ENCODE assay signal across 9 cellular contexts in genomic region chr17:3712811-3713463, GRCh38. TPM values are rescaled to one million over a fixed set of nuclear protein-coding genes. Genes with fewer than 3 reads are reported as not detected.
DNase-seq lines count a peak whose midpoint lies in the region; ATAC-seq and TF ChIP-seq lines count a peak whose summit lies in the region.
"Had no signal": no experiment of that assay in that cellular context is flagged by ENCODE, and none has a peak within 500 bp of the region (broad histone marks: within the 10 kb centered on the region; RNA-seq: fewer than 3 reads in every experiment).

No MANE protein-coding gene starts in this region.

- H3K27ac Mint-ChIP-seq in activated naive CD4-positive, alpha-beta T cell treated with anti-CD3 and anti-CD28 coated beads, Interleukin-2, amount 50 U/mL, for 72 hours = peak overlapping the region; percentile 78 to 89
- peak overlapping the region; percentile 88 for H3K27ac Mint-ChIP-seq in stimulated activated memory B cell treated with anti-CD40 and anti-IgM and Interleukin-4, amounts not matched to agents 10 μg/mL and 1 μg/mL and 100 μg/mL, for 72 hours

- H3K27ac ChIP-seq in MM.1S (ENCODE audit: low read length) = peak overlapping the region; percentile 97; the same call in 1 of the 2 replicates
- H3K27ac ChIP-seq: vagina had no signal

- no peak overlapping the region for H2AFZ ChIP-seq in MM.1S (ENCODE audit: low read length)

- H3K27me3 Mint-ChIP-seq in stimulated activated memory B cell treated with anti-CD40 and anti-IgM and Interleukin-4, amounts not matched to agents 10 μg/mL and 1 μg/mL and 100 μg/mL, for 72 hours = no peaks in the 10 kb centered on the region

- H3K36me3 ChIP-seq in MM.1S (replicated peaks; ENCODE audit: insufficient read depth, low read length) = no peaks in the 10 kb centered on the region

- H3K9me2 ChIP-seq in MM.1S (replicated peaks; ENCODE audit: insufficient read depth, low read length) = no peaks in the 10 kb centered on the region

- H3K4me3 ChIP-seq in MM.1S (ENCODE audit: low read length) = no peak overlapping the region
- H3K4me3 ChIP-seq: vagina had no signal

- H3K4me1 Mint-ChIP-seq in stimulated activated memory B cell treated with anti-CD40 and anti-IgM and Interleukin-4, amounts not matched to agents 10 μg/mL and 1 μg/mL and 100 μg/mL, for 72 hours = peaks cover 61% of the 10 kb centered on the region

- H3K4me3 Mint-ChIP-seq in stimulated activated memory B cell treated with anti-CD40 and anti-IgM and Interleukin-4, amounts not matched to agents 10 μg/mL and 1 μg/mL and 100 μg/mL, for 72 hours = no peak overlapping the region

- H3K9me3 Mint-ChIP-seq in activated naive CD4-positive, alpha-beta T cell treated with anti-CD3 and anti-CD28 coated beads, Interleukin-2, amount 50 U/mL, for 72 hours = no peaks in the 10 kb centered on the region
- H3K9me3 Mint-ChIP-seq in stimulated activated memory B cell treated with anti-CD40 and anti-IgM and Interleukin-4, amounts not matched to agents 10 μg/mL and 1 μg/mL and 100 μg/mL, for 72 hours = no peaks in the 10 kb centered on the region

- no peak for TF ChIP-seq CTCF in MM.1S (IDR thresholded peaks at IDR 0.05; ENCODE audit: low read length)

- no peaks in the 10 kb centered on the region for H3K27me3 ChIP-seq in MM.1S (replicated peaks; ENCODE audit: insufficient read depth, low read length)
- H3K27me3 ChIP-seq: vagina had no signal

- peak; percentile 3 to 13 for ATAC-seq in activated naive CD4-positive, alpha-beta T cell treated with anti-CD3 and anti-CD28 coated beads, Interleukin-2, amount 50 U/mL, for 72 hours
- no peak for ATAC-seq in stimulated activated memory B cell treated with anti-CD40 and anti-IgM and Interleukin-4, amounts not matched to agents 10 μg/mL and 1 μg/mL and 100 μg/mL, for 72 hours
- no peak for ATAC-seq in GM21723 (IDR thresholded peaks at IDR 0.05; ENCODE audit: unreplicated experiment)
- ATAC-seq in GM18907 (IDR thresholded peaks at IDR 0.05; ENCODE audit: unreplicated experiment) = no peak

- peak overlapping the region; percentile 78; the same call in 1 of the 2 replicates for H3K4me2 ChIP-seq in MM.1S (ENCODE audit: low read depth, low read length)

- peak in 2 of 3 donors; percentile 26 to 29 for DNase-seq in stimulated activated CD4-positive, alpha-beta T cell treated with anti-CD3 and anti-CD28 coated beads, Interleukin-12 subunit alpha, Interleukin-12 subunit beta, amount 100 ng/mL, for 48 hours (ENCODE audit: low read depth in 2 of 3, low spot score in 1 of 3)
- no peak for DNase-seq in stimulated activated CD4-positive, alpha-beta T cell treated with anti-CD3 and anti-CD28 coated beads, Interleukin-12 subunit alpha, Interleukin-12 subunit beta, amount 100 ng/mL, for 4 hours
- DNase-seq in MM.1S (no peak), SIG-M5 (lab: John Stamatoyannopoulos, UW) (no peak)
- no peak for DNase-seq in activated naive CD4-positive, alpha-beta T cell treated with anti-CD3 and anti-CD28 coated beads, Interleukin-2, amount 50 U/mL, for 72 hours (ENCODE audit: low spot score in 2 of 2)

- no peaks in the 10 kb centered on the region; the same call in 1 of the 2 replicates for H3K79me2 ChIP-seq in MM.1S (ENCODE audit: low read length)

- H3K36me3 Mint-ChIP-seq in activated naive CD4-positive, alpha-beta T cell treated with anti-CD3 and anti-CD28 coated beads, Interleukin-2, amount 50 U/mL, for 72 hours = peaks cover 38 to 56% of the 10 kb centered on the region in 2 donors
- H3K36me3 Mint-ChIP-seq in stimulated activated memory B cell treated with anti-CD40 and anti-IgM and Interleukin-4, amounts not matched to agents 10 μg/mL and 1 μg/mL and 100 μg/mL, for 72 hours = peaks cover 41% of the 10 kb centered on the region

- peaks cover 32% of the 10 kb centered on the region for H3K4me1 ChIP-seq in MM.1S (ENCODE audit: low read length)

- no peaks in the 10 kb centered on the region for H4K20me1 ChIP-seq in MM.1S (ENCODE audit: insufficient read depth, low read length)

- no peaks in the 10 kb centered on the region for H3K9me3 ChIP-seq in MM.1S (replicated peaks; ENCODE audit: insufficient read depth, low read length)
- H3K9me3 ChIP-seq: vagina had no signal

- no peak overlapping the region for H3K9ac ChIP-seq in MM.1S (ENCODE audit: low read length)

- peaks cover 33% of the 10 kb centered on the region for H3F3A ChIP-seq in MM.1S (ENCODE audit: insufficient read depth, low read length)

RNA-seq across cellular contexts. Expression of gene HASPIN, which starts 10.8 kb away (rescaled TPM):
- total RNA-seq in activated naive CD4-positive, alpha-beta T cell treated with anti-CD3 and anti-CD28 coated beads, Interleukin-2, amount 50 U/mL, for 72 hours = 10 to 100 TPM; 24.0 to 26.6 TPM

RNA-seq across cellular contexts. Expression of gene P2RX5, which starts 17.0 kb away (rescaled TPM):
- total RNA-seq in activated naive CD4-positive, alpha-beta T cell treated with anti-CD3 and anti-CD28 coated beads, Interleukin-2, amount 50 U/mL, for 72 hours = 100 to 1,000 TPM in 1 of 2 donors, 10 to 100 TPM in 1; 82.9 to 120 TPM

RNA-seq across cellular contexts. Expression of gene EMC6, which starts 44.3 kb away (rescaled TPM):
- 10 to 100 TPM; 41.6 to 49.8 TPM for total RNA-seq in activated naive CD4-positive, alpha-beta T cell treated with anti-CD3 and anti-CD28 coated beads, Interleukin-2, amount 50 U/mL, for 72 hours

RNA-seq across cellular contexts. Expression of gene TAX1BP3, which starts 44.6 kb away (rescaled TPM):
- 10 to 100 TPM; 17.2 to 24.7 TPM for total RNA-seq in activated naive CD4-positive, alpha-beta T cell treated with anti-CD3 and anti-CD28 coated beads, Interleukin-2, amount 50 U/mL, for 72 hours

Comparison
In these comparisons a context has a peak if more than half of its experiments do, and no peak if none do; other contexts are left out.
1. DNase-seq: peak in stimulated activated CD4-positive, alpha-beta T cell treated with anti-CD3 and anti-CD28 coated beads, Interleukin-12 subunit alpha, Interleukin-12 subunit beta, amount 100 ng/mL, for 48 hours (2 of 3); none in stimulated activated CD4-positive, alpha-beta T cell treated with anti-CD3 and anti-CD28 coated beads, Interleukin-12 subunit alpha, Interleukin-12 subunit beta, amount 100 ng/mL, for 4 hours (single experiment), MM.1S (single experiment), activated naive CD4-positive, alpha-beta T cell treated with anti-CD3 and anti-CD28 coated beads, Interleukin-2, amount 50 U/mL, for 72 hours (0 of 2) and SIG-M5 (single experiment).
2. ATAC-seq: peak in activated naive CD4-positive, alpha-beta T cell treated with anti-CD3 and anti-CD28 coated beads, Interleukin-2, amount 50 U/mL, for 72 hours (2 of 2); none in stimulated activated memory B cell treated with anti-CD40 and anti-IgM and Interleukin-4, amounts not matched to agents 10 μg/mL and 1 μg/mL and 100 μg/mL, for 72 hours (single experiment), GM21723 (single experiment) and GM18907 (single experiment).